ENCODE assay signal across 9 cellular contexts in the genomic region with DNA sequence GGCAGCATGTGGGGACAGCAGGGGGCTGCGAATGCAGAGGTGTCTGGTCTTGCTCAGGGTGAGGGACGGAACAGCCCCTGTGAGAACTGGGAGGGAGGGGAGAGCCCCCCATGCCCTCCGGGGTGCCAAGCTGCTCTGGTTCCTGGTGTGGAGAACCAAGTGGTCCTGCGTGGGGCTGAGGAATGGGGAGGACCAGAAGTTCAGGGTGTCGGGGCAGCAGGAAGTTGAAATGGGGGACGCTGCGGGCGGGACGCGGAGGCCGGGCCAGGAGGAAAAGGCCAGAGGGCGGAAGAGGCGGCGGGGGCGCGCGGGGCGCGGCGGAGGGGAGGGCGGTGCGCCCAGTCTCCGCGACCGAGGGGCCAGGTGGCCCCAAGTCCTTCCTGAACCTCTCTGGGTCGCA. TPM values are rescaled to one million over a fixed set of nuclear protein-coding genes. Genes with fewer than 3 reads are reported as not detected.
DNase-seq lines count a peak whose midpoint lies in the region; ATAC-seq and TF ChIP-seq lines count a peak whose summit lies in the region.
"Had no signal": no experiment of that assay in that cellular context is flagged by ENCODE, and none has a peak within 500 bp of the region (broad histone marks: within the 10 kb centered on the region; RNA-seq: fewer than 3 reads in every experiment).

No MANE protein-coding gene starts in this region.

- H3K27ac Mint-ChIP-seq in T-helper 17 cell, result no peak overlapping the region

- H3K27me3 Mint-ChIP-seq in T-helper 17 cell, result peaks cover 15% of the 10 kb centered on the region

- H3K9me3 ChIP-seq in T-helper 17 cell (ENCODE audit: control insufficient read depth, low read length, poor library complexity, severe bottlenecking) (no peaks in the 10 kb centered on the region), heart left ventricle (no peaks in the 10 kb centered on the region), adrenal gland (replicated peaks in 1 of 3) (no peaks in the 10 kb centered on the region)

- TF ChIP-seq POLR2A in heart left ventricle (IDR thresholded peaks at IDR 0.05), result no peak
- no peak for TF ChIP-seq POLR2A in adrenal gland (IDR thresholded peaks at IDR 0.05)

- 9 to 16% (median 10%) methylated on average over 17 to 26 of the region's 26 CpGs for WGBS in heart left ventricle, 4 donors
- 7 to 16% (median 10%) methylated on average over 11 to 25 of the region's 26 CpGs for WGBS in adrenal gland, 4 donors

- H3K4me3 ChIP-seq in heart left ventricle (peak overlapping the region; percentile 28 to 65 (median 60)), skeletal muscle cell (ENCODE audit: low read depth, low read length) (peak overlapping the region; percentile 38), adrenal gland (peak overlapping the region in 2 of 4 donors; percentile 28 to 53)

- H3K27ac ChIP-seq in heart left ventricle, result peak overlapping the region in 6 of 12 donors; percentile 32 to 64 (median 59)
- peak overlapping the region in 2 of 5 donors; percentile 5 to 12 for H3K27ac ChIP-seq in adrenal gland

- TF ChIP-seq CTCF in heart left ventricle (IDR thresholded peaks at IDR 0.05) (no peak), adrenal gland (IDR thresholded peaks at IDR 0.05) (no peak)

- intact Hi-C loops in heart left ventricle (cut with DNase I) (loop anchor here in 2 of 10 donors (10.0 kb wide), 2 partner anchors 80 to 100 kb away; a partner anchor contains a TSS), adrenal gland (cut with DNase I) (loop anchor here in 1 of 2 donors (10.0 kb wide), 1 partner anchor 70 kb away; no protein-coding TSS in a partner anchor)

- no peak for DNase-seq in T-helper 17 cell
- DNase-seq in heart left ventricle, result peak in 1 of 5 donors; percentile 36
- DNase-seq in skeletal muscle cell (ENCODE audit: low read depth), result no peak
- DNase-seq in NCI-H526 treated with DMSO at 0.1 percent for 48 hours (lab: John Stamatoyannopoulos, UW), result no peak
- no peak for DNase-seq in NCI-H2171 treated with DMSO at 0.1 percent for 48 hours (lab: John Stamatoyannopoulos, UW)
- no peak for DNase-seq in adrenal gland
- no peak for DNase-seq in MV-4-11 (lab: John Stamatoyannopoulos, UW)

- H3K4me1 ChIP-seq in heart left ventricle (peaks cover 0 to 13% (median 5%) of the 10 kb centered on the region in 12 donors), adrenal gland (replicated peaks in 1 of 2) (peaks cover 6 to 8% of the 10 kb centered on the region in 2 donors)

- peak; percentile 18 for ATAC-seq in GM19043 (IDR thresholded peaks at IDR 0.05; ENCODE audit: low read depth, unreplicated experiment)
- peak; percentile 12 for ATAC-seq in T-helper 17 cell
- ATAC-seq in heart left ventricle, result peak in 3 of 4 donors; percentile 25 to 51 (median 32)

- no peaks in the 10 kb centered on the region for H3K27me3 ChIP-seq in heart left ventricle
- H3K27me3 ChIP-seq in adrenal gland, result no peaks in the 10 kb centered on the region

- no peaks in the 10 kb centered on the region for H3K36me3 ChIP-seq in heart left ventricle
- H3K36me3 ChIP-seq in adrenal gland (replicated peaks in 1 of 2), result no peaks in the 10 kb centered on the region

- peaks cover 2% of the 10 kb centered on the region for H3K36me3 Mint-ChIP-seq in T-helper 17 cell (ENCODE audit: low read depth)

- H3K4me1 Mint-ChIP-seq in T-helper 17 cell, result peaks cover 12% of the 10 kb centered on the region

- peak overlapping the region; percentile 88 for H3K4me3 Mint-ChIP-seq in T-helper 17 cell

RNA-seq across cellular contexts. Expression of a gene that starts 3.6 kb away (rescaled TPM):
- total RNA-seq in T-helper 17 cell, result not detected
- 1 to 10 TPM in 1 of 9 donors, under 1 TPM in 3, not detected in 5; 0.19 to 1.1 (median 0.39) TPM for total RNA-seq in heart left ventricle
- polyA plus RNA-seq in heart left ventricle, result under 1 TPM in 1 of 2 donors, not detected in 1; 0.04 TPM
- 1 to 10 TPM in 6 of 8 donors, under 1 TPM in 1, not detected in 1; 0.21 to 4.0 (median 2.1) TPM for total RNA-seq in adrenal gland
- polyA plus RNA-seq in adrenal gland, result under 1 TPM; 0.09 to 0.98 (median 0.56) TPM

RNA-seq across cellular contexts. Expression of a gene that starts 28.1 kb away (rescaled TPM):
- not detected for total RNA-seq in T-helper 17 cell
- total RNA-seq in heart left ventricle, result under 1 TPM in 1 of 9 donors, not detected in 8; 0.32 TPM
- not detected for polyA plus RNA-seq in heart left ventricle
- 1 to 10 TPM in 1 of 8 donors, under 1 TPM in 2, not detected in 5; 0.28 to 1.3 (median 0.36) TPM for total RNA-seq in adrenal gland
- polyA plus RNA-seq in adrenal gland, result under 1 TPM in 1 of 3 donors, not detected in 2; 0.10 TPM
- total RNA-seq: HT1080 had no signal
